ENCODE assay signal across 25 cellular contexts in genomic region chr16:49485663-49486062, GRCh38.
DNase-seq lines count a peak whose midpoint lies in the region; ATAC-seq and TF ChIP-seq lines count a peak whose summit lies in the region.
"Had no signal": no experiment of that assay in that cellular context is flagged by ENCODE, and none has a peak within 500 bp of the region (broad histone marks: within the 10 kb centered on the region; RNA-seq: fewer than 3 reads in every experiment).

No MANE protein-coding gene starts in this region.

- H3K9me3 Mint-ChIP-seq in immature natural killer cell, result no peaks in the 10 kb centered on the region
- H3K9me3 Mint-ChIP-seq: GM23338 had no signal

- H3K27ac ChIP-seq in tibial artery, result no peak overlapping the region
- H3K27ac ChIP-seq: A549, HL-60 had no signal

- H3K79me2 ChIP-seq in Loucy (ENCODE audit: insufficient read depth, low read length), result no peaks in the 10 kb centered on the region

- no peaks in the 10 kb centered on the region for H3K36me3 Mint-ChIP-seq in immature natural killer cell
- H3K36me3 Mint-ChIP-seq: CD14-positive monocyte had no signal

- H3K36me3 ChIP-seq in Loucy (ENCODE audit: insufficient read depth, low read length), result no peaks in the 10 kb centered on the region
- H3K36me3 ChIP-seq in tibial artery, result no peaks in the 10 kb centered on the region

- H3K27me3 ChIP-seq in Loucy (ENCODE audit: insufficient read depth, low read length, poor library complexity, severe bottlenecking) (no peaks in the 10 kb centered on the region), tibial artery (peaks cover 0 to 3% of the 10 kb centered on the region in 2 donors)

- no peak overlapping the region for H3K4me2 ChIP-seq in Loucy (ENCODE audit: low read depth, low read length, poor library complexity, severe bottlenecking)
- H3K4me2 ChIP-seq: A549, GM23338 had no signal

- no peaks in the 10 kb centered on the region for H3F3A ChIP-seq in Loucy (ENCODE audit: low read depth)

- H3K9me3 ChIP-seq in Loucy (ENCODE audit: insufficient read depth, low read depth, low read length) (no peaks in the 10 kb centered on the region), tibial artery (peaks cover 0 to 11% (median 8%) of the 10 kb centered on the region in 3 donors)
- H3K9me3 ChIP-seq: A549 had no signal

- peaks cover 6% of the 10 kb centered on the region for H3K4me1 ChIP-seq in Loucy (ENCODE audit: insufficient read depth, low read length, poor library complexity, severe bottlenecking)
- H3K4me1 ChIP-seq in tibial artery, result peaks cover 0 to 11% (median 8%) of the 10 kb centered on the region in 4 donors
- H3K4me1 ChIP-seq: A549 had no signal

- no peaks in the 10 kb centered on the region for H3K9me2 ChIP-seq in Loucy (replicated peaks; ENCODE audit: low read depth, low read length)

- no peak overlapping the region for H3K9ac ChIP-seq in Loucy (ENCODE audit: low read depth, low read length, poor library complexity, severe bottlenecking)

- H3K27me3 Mint-ChIP-seq in immature natural killer cell (ENCODE audit: low read depth in 3 of 3), result peaks cover 2 to 7% (median 6%) of the 10 kb centered on the region in 3 donors

- no peaks in the 10 kb centered on the region for H3K4me1 Mint-ChIP-seq in immature natural killer cell
- H3K4me1 Mint-ChIP-seq: GM23338 had no signal

- peak overlapping the region; percentile 36; the same call in 1 of the 2 replicates for H2AFZ ChIP-seq in Loucy (ENCODE audit: low read length)
- H2AFZ ChIP-seq: GM23338 had no signal

- no peak for ATAC-seq in GM21737 (IDR thresholded peaks at IDR 0.05; ENCODE audit: unreplicated experiment)
- ATAC-seq: A549, GM23338, HepG2, Panc1, SK-N-SH treated with all-trans-retinoic acid at 6 μM for 48 hours had no signal

- no peak overlapping the region for H3K4me3 Mint-ChIP-seq in immature natural killer cell
- H3K4me3 Mint-ChIP-seq: B cell, CD14-positive monocyte, GM23338 had no signal

- H3K4me3 ChIP-seq in Loucy (ENCODE audit: low read length, poor library complexity, severe bottlenecking), result no peak overlapping the region
- no peak overlapping the region for H3K4me3 ChIP-seq in tibial artery
- H3K4me3 ChIP-seq: A549, GM23338 had no signal

- no peak overlapping the region for H3K27ac Mint-ChIP-seq in immature natural killer cell
- H3K27ac Mint-ChIP-seq: B cell, GM23338 had no signal

- TF ChIP-seq CTCF in Loucy (conservative IDR thresholded peaks at IDR 0.05; ENCODE audit: low read length) (no peak), tibial artery (IDR thresholded peaks at IDR 0.05) (no peak)

- DNase-seq in dermis blood vessel endothelial cell (peak; percentile 6), mesenteric fat pad (ENCODE audit: low spot score) (peak; percentile 26), tibial artery (peak; percentile 11 to 20), EL (no peak), immature natural killer cell (no peak)
- DNase-seq: DMS53; HCEC 1CT; KBM-7; NCI-H1092; NCI-H1436; NCI-H187 treated with DMSO at 0.1 percent for 48 hours; NCI-H2227 treated with DMSO at 0.1 percent for 48 hours; NCI-H510A treated with DMSO at 0.1 percent for 48 hours; NCI-H774; NK-92 treated with Interleukin-12 subunit alpha and Interleukin-12 subunit beta, amount 100 ng/mL, for 24 hours had no signal

- no peaks in the 10 kb centered on the region for H4K20me1 ChIP-seq in Loucy (ENCODE audit: insufficient read depth, low read length, poor library complexity, severe bottlenecking)

- intact Hi-C loops in tibial artery (cut with DNase I; ENCODE audit: low total_unique reads), result loop anchor here (2.0 kb wide), 1 partner anchor 399 kb away; no protein-coding TSS in a partner anchor

Comparison
In these comparisons a context has a peak if more than half of its experiments do, and no peak if none do; other contexts are left out.
1. DNase-seq: peak in dermis blood vessel endothelial cell (single experiment), mesenteric fat pad (single experiment) and tibial artery (2 of 2); none in EL (single experiment) and immature natural killer cell (0 of 3).